20 cellular contexts compared by ENCODE assay signal in genomic region chr4:168825975-168826374, GRCh38.
DNase-seq lines count a peak whose midpoint lies in the region; ATAC-seq and TF ChIP-seq lines count a peak whose summit lies in the region.
"Had no signal": no experiment of that assay in that cellular context is flagged by ENCODE, and none has a peak within 500 bp of the region (broad histone marks: within the 10 kb centered on the region; RNA-seq: fewer than 3 reads in every experiment).

No MANE protein-coding gene starts in this region.

- ATAC-seq in IMR-90 (ENCODE audit: low read depth) = peak; percentile 90

- peak overlapping the region; percentile 27 for H3K27ac ChIP-seq in left ventricle myocardium inferior (replicated peaks)
- H3K27ac ChIP-seq in IMR-90 (ENCODE audit: insufficient read depth, low read length) = no peak overlapping the region
- H3K27ac ChIP-seq in uterus = peak overlapping the region; percentile 26 to 30
- H3K27ac ChIP-seq: KMS-11 had no signal

- H3K14ac ChIP-seq in IMR-90 (replicated peaks; ENCODE audit: low read depth, low read length) = no peak overlapping the region

- TF ChIP-seq RAD21 in IMR-90 (IDR thresholded peaks at IDR 0.05; ENCODE audit: low read length) = no peak

- dilution Hi-C loops in IMR-90 (cut with HindIII; ENCODE audit: low sequenced_read_pairs, unreplicated experiment) = no loop called here

- no peak overlapping the region for H3K9ac ChIP-seq in IMR-90 (ENCODE audit: low read depth, low read length)
- H3K9ac ChIP-seq: KMS-11 had no signal

- CTCF ChIA-PET in IMR-90 (lab: Yijun Ruan, JAX) = interaction anchor here (0.7 kb wide), 1 partner anchor 10 kb away, joined by 3 read pairs; no protein-coding TSS in a partner anchor

- H3K56ac ChIP-seq in IMR-90 (ENCODE audit: extremely low read depth, insufficient read depth, low read length) = no peak overlapping the region

- H3K9me3 ChIP-seq in left ventricle myocardium inferior (replicated peaks) (no peaks in the 10 kb centered on the region), IMR-90 (ENCODE audit: control insufficient read depth, insufficient read depth, low read length) (no peaks in the 10 kb centered on the region), uterus (no peaks in the 10 kb centered on the region)
- H3K9me3 ChIP-seq: BE2C, HAP-1 had no signal

- no peak overlapping the region for H4K91ac ChIP-seq in IMR-90 (ENCODE audit: insufficient read depth, low read depth, low read length)

- in situ Hi-C loops in IMR-90 (cut with MboI; ENCODE audit: low sequenced_read_pairs) = no loop called here

- no peak overlapping the region for H3K4me2 ChIP-seq in IMR-90 (ENCODE audit: low read depth, low read length)
- H3K4me2 ChIP-seq: KMS-11 had no signal

- no peak overlapping the region for H3K18ac ChIP-seq in IMR-90 (ENCODE audit: low read depth, low read length)

- WGBS in IMR-90 (ENCODE audit: extremely low coverage in 2 of 2, insufficient read length in 1 of 2), 2 experiments = no CpG with 5 or more reads among the region's 3 CpGs

- H3K9me1 ChIP-seq in IMR-90 (ENCODE audit: insufficient read depth, low read length) = peaks cover 3% of the 10 kb centered on the region; the same call in 1 of the 2 replicates

- intact Hi-C loops in left ventricle myocardium inferior (cut with micrococcal nuclease) (no loop called here), cardiac septum (cut with DNase I) (no loop called here), IMR-90 (cut with micrococcal nuclease) (no loop called here), uterus (cut with DNase I; ENCODE audit: low total_unique reads) (no loop called here)

- BruUV-seq in IMR-90 (replicated peaks; lab: Mats Ljungman, UMichigan) = no TSS peak

- H2BK5ac ChIP-seq in IMR-90 (ENCODE audit: low read depth, low read length, poor library complexity, severe bottlenecking) = peak overlapping the region; percentile 41

- TF ChIP-seq CTCF in left ventricle myocardium inferior (IDR thresholded peaks at IDR 0.05; ENCODE audit: borderline replicate concordance) (no peak), IMR-90 (conservative IDR thresholded peaks at IDR 0.05; ENCODE audit: low read depth, low read length) (no peak), uterus (IDR thresholded peaks at IDR 0.05) (no peak)

- POLR2A ChIA-PET in IMR-90 (lab: Charles Lee; ENCODE audit: unreplicated experiment) = no interaction called here

- no peak overlapping the region for H4K8ac ChIP-seq in IMR-90 (ENCODE audit: low read depth in 2 of 2, low read length in 2 of 2)

- peak overlapping the region; percentile 19; the same call in 2 of the 3 replicates for H2BK15ac ChIP-seq in IMR-90 (ENCODE audit: low read depth, low read length)

- DNase-seq in left ventricle myocardium inferior = no peak
- no peak for DNase-seq in cardiac septum (ENCODE audit: low spot score)
- peak; percentile 81 for DNase-seq in IMR-90
- peak; percentile 59 for DNase-seq in fibroblast of peridontal ligament (ENCODE audit: extremely low read depth)
- no peak for DNase-seq in uterus
- DNase-seq in activated CD4-positive, CD25-positive, alpha-beta regulatory T cell treated with anti-CD3 and anti-CD28 coated beads, Interleukin-2, amount 50 U/mL, for 72 hours = no peak
- DNase-seq in NCI-H146 (lab: John Stamatoyannopoulos, UW) = no peak
- DNase-seq in stimulated activated CD4-positive, alpha-beta T cell treated with anti-CD3 and anti-CD28 coated beads, Interleukin-12 subunit alpha, Interleukin-12 subunit beta, amount 100 ng/mL, for 4 hours = no peak
- DNase-seq: 8988T; BE2C; DMS79; NCI-H1105; NCI-H2029 treated with DMSO at 0.1 percent for 48 hours; NCI-H2171; NCI-H345; NCI-H524; NCI-H774; NK-92 treated with Interleukin-12 subunit alpha and Interleukin-12 subunit beta, amount 100 ng/mL, for 24 hours had no signal

- peak overlapping the region; percentile 43; the same call in 1 of the 2 replicates for H2BK20ac ChIP-seq in IMR-90 (ENCODE audit: low read depth, low read length)

- peaks cover 0 to 4% of the 10 kb centered on the region in 2 experiments; a peak in 1 of 4 replicates for H3K79me1 ChIP-seq in IMR-90 (ENCODE audit: low read depth in 1 of 2, low read length in 2 of 2)

- peak overlapping the region; percentile 89; the same call in 1 of the 2 replicates for H2AK5ac ChIP-seq in IMR-90 (ENCODE audit: low read depth, low read length)

- H3K4me1 ChIP-seq in left ventricle myocardium inferior (peaks cover 8% of the 10 kb centered on the region), IMR-90 (ENCODE audit: control insufficient read depth, insufficient read depth, low read length) (no peaks in the 10 kb centered on the region; the same call in 1 of the 2 replicates), uterus (no peaks in the 10 kb centered on the region)
- H3K4me1 ChIP-seq: BE2C had no signal

- no peak overlapping the region for H2AFZ ChIP-seq in IMR-90 (replicated peaks; ENCODE audit: low read length, poor library complexity)

- H3K36me3 ChIP-seq in left ventricle myocardium inferior (no peaks in the 10 kb centered on the region), IMR-90 (ENCODE audit: control insufficient read depth, insufficient read depth, low read length) (no peaks in the 10 kb centered on the region), uterus (no peaks in the 10 kb centered on the region)
- H3K36me3 ChIP-seq: BE2C, HAP-1 had no signal

- H3K4me3 ChIP-seq in left ventricle myocardium inferior (no peak overlapping the region), IMR-90 (ENCODE audit: insufficient read depth, low read depth, low read length) (no peak overlapping the region), uterus (no peak overlapping the region)
- H3K4me3 ChIP-seq: HAP-1 had no signal

- H3K23ac ChIP-seq in IMR-90 (ENCODE audit: low read depth, low read length) = no peak overlapping the region

- H4K20me1 ChIP-seq in IMR-90 (ENCODE audit: insufficient read depth, low read length) = no peaks in the 10 kb centered on the region

- H2AK9ac ChIP-seq in IMR-90 (replicated peaks; ENCODE audit: low read depth, low read length, poor library complexity) = no peak overlapping the region

- H3K4ac ChIP-seq in IMR-90 (ENCODE audit: low read depth, low read length) = peak overlapping the region; percentile 52; the same call in 1 of the 2 replicates

- peak overlapping the region; percentile 52; the same call in 1 of the 2 replicates for H2BK120ac ChIP-seq in IMR-90 (ENCODE audit: low read depth, low read length)

- H3K27me3 ChIP-seq in left ventricle myocardium inferior (ENCODE audit: low read depth) (no peaks in the 10 kb centered on the region), IMR-90 (ENCODE audit: control insufficient read depth, insufficient read depth, low read length) (no peaks in the 10 kb centered on the region), uterus (no peaks in the 10 kb centered on the region)
- H3K27me3 ChIP-seq: BE2C had no signal

- TF ChIP-seq POLR2A in IMR-90 (IDR thresholded peaks at IDR 0.05; ENCODE audit: low read depth, low read length) = no peak
- TF ChIP-seq POLR2A in uterus (IDR thresholded peaks at IDR 0.05) = no peak

- no peak overlapping the region for H4K5ac ChIP-seq in IMR-90 (ENCODE audit: low read depth, low read length)

TF ChIP-seq in IMR-90, 13 proteins besides CTCF, POLR2A, EP300 and RAD21:
- TF ChIP-seq FOS (IDR thresholded peaks at IDR 0.05; ENCODE audit: low read depth, low read length) (0 out of 2 replicates have a peak, but pooled peaks have one; percentile 9), MXI1 (IDR thresholded peaks at IDR 0.05; ENCODE audit: borderline replicate concordance, low read depth, low read length) (no peak)
TF ChIP-seq in IMR-90: peak in this region for 1.

Comparison
In these comparisons a context has a peak if more than half of its experiments do, and no peak if none do; other contexts are left out.
1. DNase-seq: peak in IMR-90 (single experiment) and fibroblast of peridontal ligament (single experiment); none in left ventricle myocardium inferior (single experiment), cardiac septum (single experiment), uterus (0 of 2), activated CD4-positive, CD25-positive, alpha-beta regulatory T cell treated with anti-CD3 and anti-CD28 coated beads, Interleukin-2, amount 50 U/mL, for 72 hours (single experiment), NCI-H146 (single experiment) and stimulated activated CD4-positive, alpha-beta T cell treated with anti-CD3 and anti-CD28 coated beads, Interleukin-12 subunit alpha, Interleukin-12 subunit beta, amount 100 ng/mL, for 4 hours (single experiment).